In genomic region chr3:46958469-46959168, GRCh38 we compare ENCODE assay signal across 9 cellular contexts. TPM values are rescaled to one million over a fixed set of nuclear protein-coding genes. Genes with fewer than 3 reads are reported as not detected.
A peak's percentile ranks its signal among the peaks of the same experiment; 100 is the strongest.
DNase-seq lines count a peak whose midpoint lies in the region; ATAC-seq and TF ChIP-seq lines count a peak whose summit lies in the region.
"Had no signal": no experiment of that assay in that cellular context is flagged by ENCODE, and none has a peak within 500 bp of the region (broad histone marks: within the 10 kb centered on the region; RNA-seq: fewer than 3 reads in every experiment).

No MANE protein-coding gene starts in this region.

- no peak for ATAC-seq in activated T-cell treated with anti-CD3 and anti-CD28 coated beads, Interleukin-2, amount 50 U/mL, for 72 hours (replicated peaks in 1 of 2)
- ATAC-seq in lung (ENCODE audit: insufficient read depth, low FRiP score): no peak
- no peak for ATAC-seq in stimulated activated naive B cell treated with anti-CD40 and anti-IgM and Interleukin-4, amounts not matched to agents 10 μg/mL and 1 μg/mL and 100 μg/mL, for 72 hours (replicated peaks)
- no peak for ATAC-seq in GM19035 (IDR thresholded peaks at IDR 0.05; ENCODE audit: unreplicated experiment)

- H3K9me3 Mint-ChIP-seq in activated T-cell treated with anti-CD3 and anti-CD28 coated beads, Interleukin-2, amount 50 U/mL, for 72 hours: no peaks in the 10 kb centered on the region
- H3K9me3 Mint-ChIP-seq in activated T-helper 2 cell treated with anti-CD3 and anti-CD28 coated beads, Interferon-gamma antibody, Interleukin-2, Interleukin-4, amounts not matched to agents 10 μg/mL and 5 μg/mL and 100 μg/mL, durations not matched to agents 14 hours and 24 hours and 36 hours: peaks cover 5% of the 10 kb centered on the region
- H3K9me3 Mint-ChIP-seq in stimulated activated naive B cell treated with anti-CD40 and anti-IgM and Interleukin-4, amounts not matched to agents 10 μg/mL and 1 μg/mL and 100 μg/mL, for 72 hours: peaks cover 0 to 2% of the 10 kb centered on the region in 2 donors

- peaks cover 0 to 2% of the 10 kb centered on the region in 2 donors for H3K36me3 ChIP-seq in lung (ENCODE audit: control insufficient read depth in 2 of 2, insufficient read depth in 2 of 2, low read length in 2 of 2)

- DNase-seq in activated T-cell treated with anti-CD3 and anti-CD28 coated beads, Interleukin-2, amount 50 U/mL, for 72 hours: no peak
- DNase-seq in activated T-cell treated with anti-CD3 and anti-CD28 coated beads, Interleukin-2, amount 50 U/mL, for 1 hour: no peak
- no peak for DNase-seq in activated T-helper 2 cell treated with anti-CD3 and anti-CD28 coated beads, Interferon-gamma antibody, Interleukin-2, Interleukin-4, amounts not matched to agents 10 μg/mL and 5 μg/mL and 100 μg/mL, durations not matched to agents 14 hours and 24 hours and 36 hours (ENCODE audit: low spot score)
- no peak for DNase-seq in lung (ENCODE audit: low spot score)
- DNase-seq in stimulated activated naive B cell treated with anti-CD40 and anti-IgM and Interleukin-4, amounts not matched to agents 10 μg/mL and 1 μg/mL and 100 μg/mL, for 72 hours: no peak
- no peak for DNase-seq in stimulated activated CD4-positive, alpha-beta T cell treated with anti-CD3 and anti-CD28 coated beads, Interleukin-2, amount 100 ng/mL, for 24 hours
- no peak for DNase-seq in NCI-H1092 treated with DMSO at 0.1 percent for 48 hours (lab: John Stamatoyannopoulos, UW)
- DNase-seq: NCI-H1694 treated with DMSO at 0.1 percent for 48 hours had no signal

- peak overlapping the region; percentile 62 to 71 for H3K4me3 Mint-ChIP-seq in activated T-cell treated with anti-CD3 and anti-CD28 coated beads, Interleukin-2, amount 50 U/mL, for 72 hours
- H3K4me3 Mint-ChIP-seq in activated T-helper 2 cell treated with anti-CD3 and anti-CD28 coated beads, Interferon-gamma antibody, Interleukin-2, Interleukin-4, amounts not matched to agents 10 μg/mL and 5 μg/mL and 100 μg/mL, durations not matched to agents 14 hours and 24 hours and 36 hours (ENCODE audit: low read depth): peak overlapping the region; percentile 40
- H3K4me3 Mint-ChIP-seq in stimulated activated naive B cell treated with anti-CD40 and anti-IgM and Interleukin-4, amounts not matched to agents 10 μg/mL and 1 μg/mL and 100 μg/mL, for 72 hours: peak overlapping the region; percentile 71 to 76

- H3K27me3 Mint-ChIP-seq in activated T-cell treated with anti-CD3 and anti-CD28 coated beads, Interleukin-2, amount 50 U/mL, for 72 hours (ENCODE audit: low read depth): no peaks in the 10 kb centered on the region
- no peaks in the 10 kb centered on the region for H3K27me3 Mint-ChIP-seq in activated T-helper 2 cell treated with anti-CD3 and anti-CD28 coated beads, Interferon-gamma antibody, Interleukin-2, Interleukin-4, amounts not matched to agents 10 μg/mL and 5 μg/mL and 100 μg/mL, durations not matched to agents 14 hours and 24 hours and 36 hours (ENCODE audit: low read depth)
- H3K27me3 Mint-ChIP-seq in stimulated activated naive B cell treated with anti-CD40 and anti-IgM and Interleukin-4, amounts not matched to agents 10 μg/mL and 1 μg/mL and 100 μg/mL, for 72 hours: no peaks in the 10 kb centered on the region

- H3K27ac ChIP-seq in lung (ENCODE audit: low read depth in 1 of 2, low read length in 1 of 2): peak overlapping the region; percentile 18 to 76

- peaks cover 2 to 5% of the 10 kb centered on the region in 2 donors for H3K36me3 Mint-ChIP-seq in activated T-cell treated with anti-CD3 and anti-CD28 coated beads, Interleukin-2, amount 50 U/mL, for 72 hours (ENCODE audit: insufficient read depth in 2 of 2)
- H3K36me3 Mint-ChIP-seq in activated T-helper 2 cell treated with anti-CD3 and anti-CD28 coated beads, Interferon-gamma antibody, Interleukin-2, Interleukin-4, amounts not matched to agents 10 μg/mL and 5 μg/mL and 100 μg/mL, durations not matched to agents 14 hours and 24 hours and 36 hours (ENCODE audit: low read depth): peaks cover 41% of the 10 kb centered on the region
- peaks cover 53 to 72% of the 10 kb centered on the region in 2 donors for H3K36me3 Mint-ChIP-seq in stimulated activated naive B cell treated with anti-CD40 and anti-IgM and Interleukin-4, amounts not matched to agents 10 μg/mL and 1 μg/mL and 100 μg/mL, for 72 hours

- H3K4me1 ChIP-seq in lung (ENCODE audit: control insufficient read depth in 2 of 2, insufficient read depth in 2 of 2, low read length in 2 of 2): peaks cover 36 to 46% of the 10 kb centered on the region in 2 donors

- WGBS in lung, 2 donors: 87 to 90% methylated on average over 9 of the region's 9 CpGs

- no peak overlapping the region for H3K4me3 ChIP-seq in lung

- no peaks in the 10 kb centered on the region for H3K9me3 ChIP-seq in lung (ENCODE audit: control insufficient read depth in 2 of 2, insufficient read depth in 1 of 2, low read length in 1 of 2)

- H3K4me1 Mint-ChIP-seq in activated T-cell treated with anti-CD3 and anti-CD28 coated beads, Interleukin-2, amount 50 U/mL, for 72 hours (ENCODE audit: low read depth): peaks cover 87% of the 10 kb centered on the region
- H3K4me1 Mint-ChIP-seq in activated T-helper 2 cell treated with anti-CD3 and anti-CD28 coated beads, Interferon-gamma antibody, Interleukin-2, Interleukin-4, amounts not matched to agents 10 μg/mL and 5 μg/mL and 100 μg/mL, durations not matched to agents 14 hours and 24 hours and 36 hours (ENCODE audit: low read depth): peaks cover 80% of the 10 kb centered on the region
- peaks cover 79 to 97% of the 10 kb centered on the region in 2 donors for H3K4me1 Mint-ChIP-seq in stimulated activated naive B cell treated with anti-CD40 and anti-IgM and Interleukin-4, amounts not matched to agents 10 μg/mL and 1 μg/mL and 100 μg/mL, for 72 hours

- H3K27ac Mint-ChIP-seq in activated T-cell treated with anti-CD3 and anti-CD28 coated beads, Interleukin-2, amount 50 U/mL, for 72 hours: peak overlapping the region; percentile 72
- H3K27ac Mint-ChIP-seq in activated T-helper 2 cell treated with anti-CD3 and anti-CD28 coated beads, Interferon-gamma antibody, Interleukin-2, Interleukin-4, amounts not matched to agents 10 μg/mL and 5 μg/mL and 100 μg/mL, durations not matched to agents 14 hours and 24 hours and 36 hours: peak overlapping the region; percentile 89
- peak overlapping the region; percentile 90 for H3K27ac Mint-ChIP-seq in stimulated activated naive B cell treated with anti-CD40 and anti-IgM and Interleukin-4, amounts not matched to agents 10 μg/mL and 1 μg/mL and 100 μg/mL, for 72 hours

- TF ChIP-seq CTCF in lung (IDR thresholded peaks at IDR 0.05; ENCODE audit: control extremely low read depth, extremely low read depth): no peak

- intact Hi-C loops in activated T-helper 2 cell treated with anti-CD3 and anti-CD28 coated beads, Interferon-gamma antibody, Interleukin-2, Interleukin-4, amounts not matched to agents 10 μg/mL and 5 μg/mL and 100 μg/mL, durations not matched to agents 14 hours and 24 hours and 36 hours (cut with micrococcal nuclease): loop anchor here (1.0 to 5.0 kb wide), 3 partner anchors 10 to 59 kb away; partner anchors contain the start of gene CCDC12

- H3K27me3 ChIP-seq in lung (ENCODE audit: control insufficient read depth, insufficient read depth): no peaks in the 10 kb centered on the region

RNA-seq across cellular contexts. Expression of gene CCDC12, which starts 17.9 kb away (rescaled TPM):
- 10 to 100 TPM; 54.7 to 56.2 TPM for total RNA-seq in activated T-cell treated with anti-CD3 and anti-CD28 coated beads, Interleukin-2, amount 50 U/mL, for 72 hours
- total RNA-seq in activated T-helper 2 cell treated with anti-CD3 and anti-CD28 coated beads, Interferon-gamma antibody, Interleukin-2, Interleukin-4, amounts not matched to agents 10 μg/mL and 5 μg/mL and 100 μg/mL, durations not matched to agents 14 hours and 24 hours and 36 hours: 65.3 and 69.2 TPM in 2 replicates
- 10 to 100 TPM; 34.2 to 64.9 TPM for total RNA-seq in lung
- polyA plus RNA-seq in lung: 100 to 1,000 TPM in 1 of 2 donors, 10 to 100 TPM in 1; 75.2 to 129 TPM

RNA-seq across cellular contexts. Expression of gene NBEAL2, which starts 20.8 kb away (rescaled TPM):
- 10 to 100 TPM; 84.0 to 87.4 TPM for total RNA-seq in activated T-cell treated with anti-CD3 and anti-CD28 coated beads, Interleukin-2, amount 50 U/mL, for 72 hours
- 120 and 129 TPM in 2 replicates for total RNA-seq in activated T-helper 2 cell treated with anti-CD3 and anti-CD28 coated beads, Interferon-gamma antibody, Interleukin-2, Interleukin-4, amounts not matched to agents 10 μg/mL and 5 μg/mL and 100 μg/mL, durations not matched to agents 14 hours and 24 hours and 36 hours
- total RNA-seq in lung: 100 to 1,000 TPM in 1 of 2 donors, 10 to 100 TPM in 1; 64.4 to 167 TPM
- polyA plus RNA-seq in lung: 100 to 1,000 TPM; 105 to 191 TPM
